Comparison of ENCODE assay signal across 8 cellular contexts in genomic region chr19:1942078-1942933, GRCh38. TPM values are rescaled to one million over a fixed set of nuclear protein-coding genes. Genes with fewer than 3 reads are reported as not detected.
DNase-seq lines count a peak whose midpoint lies in the region; ATAC-seq and TF ChIP-seq lines count a peak whose summit lies in the region.

No MANE protein-coding gene starts in this region.

- H3K27me3 ChIP-seq in AG04450 (ENCODE audit: control insufficient read depth, insufficient read depth, low read length), result no peaks in the 10 kb centered on the region

- CTCF ChIA-PET in AG04450 (lab: Charles Lee), result interaction anchor here (0.6 kb wide), 1 partner anchor 104 kb away, joined by 4 read pairs; no protein-coding TSS in a partner anchor

- TF ChIP-seq CTCF in AG04450 (IDR thresholded peaks at IDR 0.05; ENCODE audit: low read depth, low read length), result no peak
- no peak for TF ChIP-seq CTCF in coronary artery (IDR thresholded peaks at IDR 0.05)

- H3K9me3 ChIP-seq in AG04450 (ENCODE audit: control insufficient read depth, insufficient read depth, low read length), result peaks cover 7% of the 10 kb centered on the region; the same call in 1 of the 2 replicates

- POLR2A ChIA-PET in AG04450 (lab: Yijun Ruan, JAX), result interaction anchor here (0.5 to 0.8 kb wide), 3 partner anchors 40 to 442 kb away, joined by 3 to 4 read pairs (median 4); no protein-coding TSS in a partner anchor

- DNase-seq in AG04450 (ENCODE audit: low read depth, low spot score) (no peak), NCI-H2171 (lab: John Stamatoyannopoulos, UW) (peak; percentile 32), coronary artery (ENCODE audit: low spot score) (peak; percentile 90), left lobe of liver (ENCODE audit: low spot score) (peak; percentile 75)
- DNase-seq in activated CD4-positive, alpha-beta T cell treated with anti-CD3 and anti-CD28 coated beads, Interleukin-2, amount 50 U/mL, for 1 hour, result peak; percentile 77
- peak; percentile 72 for DNase-seq in stimulated activated CD4-positive, alpha-beta T cell treated with anti-CD3 and anti-CD28 coated beads, Interleukin-4, amount 100 ng/mL, for 24 hours

- H3K4me3 ChIP-seq in AG04450 (ENCODE audit: low read depth, low read length), result peak overlapping the region; percentile 87
- peak overlapping the region; percentile 82 for H3K4me3 ChIP-seq in coronary artery

- ATAC-seq in GM18868 (IDR thresholded peaks at IDR 0.05; ENCODE audit: unreplicated experiment) (peak; percentile 39), left lobe of liver (peak; percentile 60), GM18873 (IDR thresholded peaks at IDR 0.05; ENCODE audit: low FRiP score, unreplicated experiment) (no peak)

- H3K27ac ChIP-seq in AG04450 (ENCODE audit: low read depth, low read length), result peak overlapping the region; percentile 84
- H3K27ac ChIP-seq in coronary artery, result peak overlapping the region; percentile 61 to 98

RNA-seq across cellular contexts. Expression of gene CSNK1G2, which starts 1.3 kb away (rescaled TPM):
- 22.9 and 32.0 TPM in 2 replicates for polyA plus RNA-seq in AG04450 (2011; rRNA removed)
- 19.0 and 38.3 TPM in 2 replicates for polyA minus RNA-seq in AG04450 (2011; rRNA and poly(A)+ RNA removed)
- total RNA-seq in left lobe of liver, result 21.8 TPM

RNA-seq across cellular contexts. Expression of gene ADAT3, which starts 37.1 kb away (rescaled TPM):
- polyA plus RNA-seq in AG04450 (2011; rRNA removed), result 0.35 and 0.55 TPM in 2 replicates
- 0.17 and 0.37 TPM in 2 replicates for polyA minus RNA-seq in AG04450 (2011; rRNA and poly(A)+ RNA removed)
- total RNA-seq in left lobe of liver, result 4.5 TPM

RNA-seq across cellular contexts. Expression of gene SCAMP4, which starts 37.1 kb away (rescaled TPM):
- 6.7 and 10.7 TPM in 2 replicates for polyA plus RNA-seq in AG04450 (2011; rRNA removed)
- polyA minus RNA-seq in AG04450 (2011; rRNA and poly(A)+ RNA removed), result 9.7 and 12.6 TPM in 2 replicates
- 23.9 TPM for total RNA-seq in left lobe of liver

RNA-seq across cellular contexts. Expression of gene ABHD17A, which starts 57.0 kb away (rescaled TPM):
- polyA plus RNA-seq in AG04450 (2011; rRNA removed), result 30.8 and 54.5 TPM in 2 replicates
- polyA minus RNA-seq in AG04450 (2011; rRNA and poly(A)+ RNA removed), result 8.1 TPM in 2 replicates
- total RNA-seq in left lobe of liver, result 29.4 TPM
